10 cellular contexts compared by ENCODE assay signal in genomic region chr7:44375236-44375699, GRCh38. TPM values are rescaled to one million over a fixed set of nuclear protein-coding genes. Genes with fewer than 3 reads are reported as not detected.
DNase-seq lines count a peak whose midpoint lies in the region; ATAC-seq and TF ChIP-seq lines count a peak whose summit lies in the region.
"Had no signal": no experiment of that assay in that cellular context is flagged by ENCODE, and none has a peak within 500 bp of the region (broad histone marks: within the 10 kb centered on the region; RNA-seq: fewer than 3 reads in every experiment).

No MANE protein-coding gene starts in this region.

- H3K4me1 ChIP-seq in A673 (ENCODE audit: insufficient read depth, low read length, poor library complexity, severe bottlenecking) = no peaks in the 10 kb centered on the region
- no peaks in the 10 kb centered on the region for H3K4me1 ChIP-seq in ascending aorta

- H3K4me3 ChIP-seq in A673 (ENCODE audit: low read depth, low read length, poor library complexity, severe bottlenecking) (no peak overlapping the region), ascending aorta (no peak overlapping the region)

- intact Hi-C loops in A673 (cut with micrococcal nuclease; ENCODE audit: unreplicated experiment) (no loop called here), ascending aorta (cut with DNase I) (no loop called here)

- H3K9me3 ChIP-seq in A673 (ENCODE audit: low read depth, low read length, poor library complexity, severe bottlenecking) (no peaks in the 10 kb centered on the region), ascending aorta (no peaks in the 10 kb centered on the region)

- DNase-seq in A673 (ENCODE audit: low spot score) (no peak), GM13977 (ENCODE audit: low spot score) (no peak), iPS-NIHi7 (ENCODE audit: extremely low spot score) (peak; percentile 73), LoVo (ENCODE audit: low spot score) (no peak), ascending aorta (ENCODE audit: low spot score in 2 of 2) (no peak), NCI-H345 (lab: John Stamatoyannopoulos, UW) (no peak)
- peak; percentile 20 for DNase-seq in activated naive CD8-positive, alpha-beta T cell treated with anti-CD3 and anti-CD28 coated beads, Interleukin-2, amount 50 U/mL, for 24 hours
- DNase-seq: NCI-H2171 treated with DMSO at 0.1 percent for 48 hours; stimulated activated CD4-positive, alpha-beta T cell treated with anti-CD3 and anti-CD28 coated beads, Interleukin-4, amount 100 ng/mL, for 24 hours had no signal

- no peaks in the 10 kb centered on the region for H3K36me3 Mint-ChIP-seq in activated naive CD8-positive, alpha-beta T cell treated with anti-CD3 and anti-CD28 coated beads, Interleukin-2, amount 50 U/mL, for 24 hours (ENCODE audit: low read depth)

- H3K36me3 ChIP-seq in A673 (ENCODE audit: insufficient read depth, low read length, poor library complexity, severe bottlenecking) = no peaks in the 10 kb centered on the region
- no peaks in the 10 kb centered on the region for H3K36me3 ChIP-seq in ascending aorta

- H3K4me3 Mint-ChIP-seq in activated naive CD8-positive, alpha-beta T cell treated with anti-CD3 and anti-CD28 coated beads, Interleukin-2, amount 50 U/mL, for 24 hours = no peak overlapping the region

- POLR2A ChIA-PET in A673 (lab: Charles Lee; ENCODE audit: low non-redundant PET) = interaction anchor here (0.5 kb wide), 1 partner anchor 190 kb away, joined by 3 read pairs; no protein-coding TSS in a partner anchor

- no peak overlapping the region for H3K27ac Mint-ChIP-seq in activated naive CD8-positive, alpha-beta T cell treated with anti-CD3 and anti-CD28 coated beads, Interleukin-2, amount 50 U/mL, for 24 hours

- in situ Hi-C loops in GM13977 (cut with MboI; ENCODE audit: low pct_unique_long_range_greater_than_20kb, low sequenced_read_pairs, unreplicated experiment) = no loop called here

- H3K27me3 Mint-ChIP-seq in activated naive CD8-positive, alpha-beta T cell treated with anti-CD3 and anti-CD28 coated beads, Interleukin-2, amount 50 U/mL, for 24 hours = no peaks in the 10 kb centered on the region

- no TSS peak for BruUV-seq in A673 (replicated peaks; lab: Mats Ljungman, UMichigan)

- no peaks in the 10 kb centered on the region for H3K4me1 Mint-ChIP-seq in activated naive CD8-positive, alpha-beta T cell treated with anti-CD3 and anti-CD28 coated beads, Interleukin-2, amount 50 U/mL, for 24 hours

- H3K9me3 Mint-ChIP-seq in activated naive CD8-positive, alpha-beta T cell treated with anti-CD3 and anti-CD28 coated beads, Interleukin-2, amount 50 U/mL, for 24 hours = no peaks in the 10 kb centered on the region

- ATAC-seq in activated naive CD8-positive, alpha-beta T cell treated with anti-CD3 and anti-CD28 coated beads, Interleukin-2, amount 50 U/mL, for 24 hours = no peak
- ATAC-seq in HG02981 (IDR thresholded peaks at IDR 0.05; ENCODE audit: unreplicated experiment) = no peak

- CTCF ChIA-PET in A673 (lab: Charles Lee) = interaction anchor here (0.6 kb wide), 1 partner anchor 134 kb away, joined by 3 read pairs; no protein-coding TSS in a partner anchor

- peaks cover 5% of the 10 kb centered on the region for H3K27me3 ChIP-seq in A673 (replicated peaks; ENCODE audit: insufficient read depth, low read depth, low read length, poor library complexity)
- H3K27me3 ChIP-seq in ascending aorta = no peaks in the 10 kb centered on the region

- H3K27ac ChIP-seq in A673 (ENCODE audit: low read depth, low read length, poor library complexity, severe bottlenecking) (no peak overlapping the region), ascending aorta (no peak overlapping the region)

- TF ChIP-seq CTCF in A673 (conservative IDR thresholded peaks at IDR 0.05; ENCODE audit: low read depth, low read length) (peak; percentile 27; the same call in 1 of the 2 replicates), GM13977 (IDR thresholded peaks at IDR 0.05; ENCODE audit: extremely low read depth, insufficient read depth, missing control alignments) (peak; percentile 44), ascending aorta (IDR thresholded peaks at IDR 0.05) (peak in 1 of 3 experiments; percentile 32)

RNA-seq across cellular contexts. Expression of gene CAMK2B, which starts 49.9 kb away (rescaled TPM):
- 0.13 and 0.42 TPM in 2 replicates for total RNA-seq in A673 (2021)
- total RNA-seq in ascending aorta = 3.2 TPM

Comparison
In these comparisons a context has a peak if more than half of its experiments do, and no peak if none do; other contexts are left out.
1. DNase-seq: peak in activated naive CD8-positive, alpha-beta T cell treated with anti-CD3 and anti-CD28 coated beads, Interleukin-2, amount 50 U/mL, for 24 hours (single experiment) and iPS-NIHi7 (single experiment); none in A673 (single experiment), GM13977 (single experiment), LoVo (single experiment), ascending aorta (0 of 2) and NCI-H345 (single experiment).